Comparison of ENCODE assay signal across 33 cellular contexts in genomic region chr2:147660680-147661079, GRCh38.
"Had no signal": no experiment of that assay in that cellular context is flagged by ENCODE, and none has a peak within 500 bp of the region (broad histone marks: within the 10 kb centered on the region; RNA-seq: fewer than 3 reads in every experiment).

No MANE protein-coding gene starts in this region.

- H3K9me3 Mint-ChIP-seq: activated CD8-positive, alpha-beta T cell treated with anti-CD3 and anti-CD28 coated beads for 36 hours; activated naive CD4-positive, alpha-beta T cell treated with anti-CD3 and anti-CD28 coated beads, Interleukin-2, amount 50 U/mL, for 24 hours; activated naive CD8-positive, alpha-beta T cell treated with anti-CD3 and anti-CD28 coated beads, Interleukin-2, amount 50 U/mL, for 24 hours; central memory CD8-positive, alpha-beta T cell; mesothelial cell of epicardium; nephron progenitor cell; stimulated activated memory B cell treated with anti-CD40 and anti-IgM and Interleukin-4, amounts not matched to agents 10 μg/mL and 1 μg/mL and 100 μg/mL, for 72 hours had no signal

- H3K27ac ChIP-seq: breast epithelium, gastroesophageal sphincter, hepatocyte, neutrophil, sigmoid colon, suprapubic skin, tibial artery, upper lobe of right lung had no signal

- H3K4me1 Mint-ChIP-seq: mesothelial cell of epicardium, naive B cell, WTC11 had no signal

- H3K27me3 ChIP-seq: breast epithelium, gastroesophageal sphincter, hepatocyte, neutrophil, sigmoid colon, suprapubic skin, tibial artery, upper lobe of right lung had no signal

- H3K36me3 Mint-ChIP-seq: activated naive CD4-positive, alpha-beta T cell treated with anti-CD3 and anti-CD28 coated beads, Interleukin-2, amount 50 U/mL, for 24 hours; mesothelial cell of epicardium; naive B cell; stimulated activated memory B cell treated with anti-CD40 and anti-IgM and Interleukin-4, amounts not matched to agents 10 μg/mL and 1 μg/mL and 100 μg/mL, for 72 hours; WTC11 had no signal

- ATAC-seq: activated CD8-positive, alpha-beta T cell treated with anti-CD3 and anti-CD28 coated beads for 36 hours; activated naive CD8-positive, alpha-beta T cell treated with anti-CD3 and anti-CD28 coated beads, Interleukin-2, amount 50 U/mL, for 24 hours; gastroesophageal sphincter; left cardiac atrium; stimulated activated memory B cell treated with anti-CD40 and anti-IgM and Interleukin-4, amounts not matched to agents 10 μg/mL and 1 μg/mL and 100 μg/mL, for 72 hours; upper lobe of right lung; WTC11 had no signal

- H3K4me3 Mint-ChIP-seq: activated CD8-positive, alpha-beta T cell treated with anti-CD3 and anti-CD28 coated beads for 36 hours; activated naive CD4-positive, alpha-beta T cell treated with anti-CD3 and anti-CD28 coated beads, Interleukin-2, amount 50 U/mL, for 24 hours; activated naive CD8-positive, alpha-beta T cell treated with anti-CD3 and anti-CD28 coated beads, Interleukin-2, amount 50 U/mL, for 24 hours; central memory CD8-positive, alpha-beta T cell; mesothelial cell of epicardium; naive B cell; nephron progenitor cell; stimulated activated memory B cell treated with anti-CD40 and anti-IgM and Interleukin-4, amounts not matched to agents 10 μg/mL and 1 μg/mL and 100 μg/mL, for 72 hours; WTC11 had no signal

- H3K36me3 ChIP-seq: breast epithelium, gastroesophageal sphincter, neutrophil, sigmoid colon, suprapubic skin, tibial artery, upper lobe of right lung had no signal

- H3K4me1 ChIP-seq: breast epithelium, gastroesophageal sphincter, sigmoid colon, suprapubic skin, tibial artery, upper lobe of right lung had no signal

- H3K9me3 ChIP-seq: breast epithelium, gastroesophageal sphincter, neutrophil, sigmoid colon, suprapubic skin, tibial artery, upper lobe of right lung had no signal

- H2AFZ ChIP-seq: hepatocyte had no signal

- H3K27me3 Mint-ChIP-seq: activated CD8-positive, alpha-beta T cell treated with anti-CD3 and anti-CD28 coated beads for 36 hours; activated naive CD4-positive, alpha-beta T cell treated with anti-CD3 and anti-CD28 coated beads, Interleukin-2, amount 50 U/mL, for 24 hours; activated naive CD8-positive, alpha-beta T cell treated with anti-CD3 and anti-CD28 coated beads, Interleukin-2, amount 50 U/mL, for 24 hours; central memory CD8-positive, alpha-beta T cell; stimulated activated memory B cell treated with anti-CD40 and anti-IgM and Interleukin-4, amounts not matched to agents 10 μg/mL and 1 μg/mL and 100 μg/mL, for 72 hours had no signal

- DNase-seq: activated CD4-positive, alpha-beta T cell treated with anti-CD3 and anti-CD28 coated beads for 1 hour; activated CD4-positive, alpha-beta T cell treated with anti-CD3 and anti-CD28 coated beads, Interleukin-2, amount 50 U/mL, for 1 hour; activated CD8-positive, alpha-beta T cell treated with anti-CD3 and anti-CD28 coated beads for 36 hours; activated naive CD8-positive, alpha-beta T cell treated with anti-CD3 and anti-CD28 coated beads, Interleukin-2, amount 50 U/mL, for 24 hours; activated T-cell treated with anti-CD3 and anti-CD28 coated beads, Interleukin-2, amount 50 U/mL, for 48 hours; dermis blood vessel endothelial cell; effector CD4-positive, alpha-beta T cell; islet precursor cell; left cardiac atrium; mammary epithelial cell; naive B cell; nephron progenitor cell; retina; sigmoid colon; stimulated activated CD4-positive, alpha-beta T cell treated with anti-CD3 and anti-CD28 coated beads, Interleukin-1b, Interleukin-23, amount 100 ng/mL, for 48 hours; stimulated activated CD4-positive, alpha-beta T cell treated with anti-CD3 and anti-CD28 coated beads, Interleukin-4, amount 100 ng/mL, for 4 hours; stimulated activated CD8-positive, alpha-beta memory T cell treated with anti-CD3 and anti-CD28 coated beads, Interleukin-4, amount 100 ng/mL, for 48 hours; T-helper 2 cell; tibial artery; upper lobe of right lung had no signal

- H3K4me2 ChIP-seq: hepatocyte, smooth muscle cell had no signal

- H3K27ac Mint-ChIP-seq: activated CD8-positive, alpha-beta T cell treated with anti-CD3 and anti-CD28 coated beads for 36 hours; activated naive CD8-positive, alpha-beta T cell treated with anti-CD3 and anti-CD28 coated beads, Interleukin-2, amount 50 U/mL, for 24 hours; activated T-helper 2 cell treated with anti-CD3 and anti-CD28 coated beads, Interferon-gamma antibody, Interleukin-2, Interleukin-4, amounts not matched to agents 10 μg/mL and 5 μg/mL and 100 μg/mL, durations not matched to agents 14 hours and 24 hours and 36 hours; mesothelial cell of epicardium; naive B cell; nephron progenitor cell; progenitor cell of endocrine pancreas; stimulated activated memory B cell treated with anti-CD40 and anti-IgM and Interleukin-4, amounts not matched to agents 10 μg/mL and 1 μg/mL and 100 μg/mL, for 72 hours; WTC11 had no signal

- H3K4me3 ChIP-seq: breast epithelium, gastroesophageal sphincter, hepatocyte, sigmoid colon, smooth muscle cell, suprapubic skin, tibial artery, upper lobe of right lung had no signal
